Comparison of ENCODE assay signal across 10 cellular contexts in the genomic region with DNA sequence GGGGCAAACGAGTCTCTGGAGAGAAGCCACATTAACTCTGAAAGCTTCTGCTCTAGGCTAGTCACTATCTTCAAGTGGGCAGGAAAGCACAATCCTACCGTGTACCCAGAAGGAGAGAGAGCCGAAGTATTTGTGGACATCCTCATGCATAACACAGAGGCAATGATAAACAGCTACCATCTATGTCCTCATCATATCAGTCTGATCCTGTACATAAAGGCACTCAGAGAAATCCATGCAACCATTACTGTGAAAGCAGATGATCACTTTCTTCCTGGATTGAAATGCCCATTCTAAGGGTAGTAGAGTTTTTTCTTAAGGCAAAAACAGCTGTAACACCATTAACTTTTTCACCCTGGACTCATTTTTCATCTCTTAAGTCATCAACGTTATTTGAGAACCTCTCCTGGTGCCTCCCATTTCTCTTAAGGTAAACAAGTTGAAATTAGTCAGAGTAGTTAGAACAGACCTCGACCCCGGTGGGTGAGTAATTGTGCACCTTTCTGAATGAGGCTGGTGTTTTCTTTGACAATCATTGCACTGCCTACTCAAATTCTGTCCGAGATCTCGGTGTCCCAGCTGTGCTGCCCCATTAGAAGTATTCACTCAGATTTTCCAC.
DNase-seq lines count a peak whose midpoint lies in the region; ATAC-seq, FAIRE-seq and TF ChIP-seq lines count a peak whose summit lies in the region.
"Had no signal": no experiment of that assay in that cellular context is flagged by ENCODE, and none has a peak within 500 bp of the region (broad histone marks: within the 10 kb centered on the region; RNA-seq: fewer than 3 reads in every experiment).

No MANE protein-coding gene starts in this region.

- no peak for TF ChIP-seq RAD21 in HepG2 (CRISPR knock-in tag; IDR thresholded peaks at IDR 0.05)

- peak in 1 of 2 experiments; percentile 26; a peak in 2 of 4 replicates for TF ChIP-seq EP300 in HepG2 (IDR thresholded peaks at IDR 0.05; ENCODE audit: low read depth in 2 of 2, low read length in 2 of 2)
- TF ChIP-seq EP300 in HepG2 (CRISPR knock-in tag; IDR thresholded peaks at IDR 0.05; ENCODE audit: borderline replicate concordance): no peak

- POLR2A ChIA-PET in HepG2 (lab: Yijun Ruan, JAX): no interaction called here

- peak overlapping the region; percentile 35 for H3K4me3 Mint-ChIP-seq in type B pancreatic cell

- H3K4me3 ChIP-seq in HepG2 (replicated peaks in 1 of 3; ENCODE audit: insufficient read depth in 1 of 3, low read depth in 2 of 3, low read length in 3 of 3) (no peak overlapping the region), right lobe of liver (no peak overlapping the region), choroid plexus epithelial cell (ENCODE audit: low read depth, low read length) (no peak overlapping the region), dorsolateral prefrontal cortex (no peak overlapping the region), heart right ventricle (no peak overlapping the region)

- no peaks in the 10 kb centered on the region for H3K36me3 ChIP-seq in HepG2 (replicated peaks in 1 of 2; ENCODE audit: control insufficient read depth in 1 of 2, insufficient read depth in 2 of 2, low read length in 2 of 2)
- H3K36me3 ChIP-seq in right lobe of liver: no peaks in the 10 kb centered on the region
- no peaks in the 10 kb centered on the region for H3K36me3 ChIP-seq in heart right ventricle

- H3K4me2 ChIP-seq in HepG2 (ENCODE audit: low read depth, low read length): peak overlapping the region; percentile 56

- H4K20me1 ChIP-seq in HepG2 (ENCODE audit: insufficient read depth, low read length): no peaks in the 10 kb centered on the region

- H3K9me3 Mint-ChIP-seq in type B pancreatic cell: no peaks in the 10 kb centered on the region
- H3K9me3 Mint-ChIP-seq: naive B cell had no signal

- FAIRE-seq in HepG2 (lab: Jason Lieb, UNC): no peak
- FAIRE-seq in HTR-8/SVneo (lab: Jason Lieb, UNC): no peak

- CTCF ChIA-PET in HepG2 (lab: Yijun Ruan, JAX; ENCODE audit: low intra/inter-chr PET ratio, low total read pairs): no interaction called here

- no peak overlapping the region for H3K9ac ChIP-seq in HepG2 (ENCODE audit: insufficient read depth, low read depth, low read length)

- peaks cover 48% of the 10 kb centered on the region for H3K4me1 Mint-ChIP-seq in type B pancreatic cell (ENCODE audit: unreplicated experiment)

- intact Hi-C loops in HepG2 (cut with micrococcal nuclease; ENCODE audit: unreplicated experiment): no loop called here
- intact Hi-C loops in right lobe of liver (cut with DNase I): no loop called here
- intact Hi-C loops in dorsolateral prefrontal cortex (cut with DNase I): no loop called here
- intact Hi-C loops in heart right ventricle (cut with DNase I): no loop called here

- H3K27me3 ChIP-seq in HepG2 (ENCODE audit: control insufficient read depth in 1 of 2, insufficient read depth in 2 of 2, low read length in 2 of 2) (0 out of 5 replicates have a peak, but pooled peaks cover 0 to 5% of the 10 kb centered on the region in 2 experiments), right lobe of liver (no peaks in the 10 kb centered on the region), dorsolateral prefrontal cortex (peaks cover 0 to 4% (median 0%) of the 10 kb centered on the region in 45 donors), heart right ventricle (no peaks in the 10 kb centered on the region)

- H3K36me3 Mint-ChIP-seq in type B pancreatic cell: no peaks in the 10 kb centered on the region
- H3K36me3 Mint-ChIP-seq: naive B cell had no signal

- H3K4me1 ChIP-seq in HepG2 (ENCODE audit: insufficient read depth, low read length) (peaks cover 63% of the 10 kb centered on the region), right lobe of liver (peaks cover 0 to 11% (median 0%) of the 10 kb centered on the region in 4 donors), heart right ventricle (peaks cover 0 to 26% (median 5%) of the 10 kb centered on the region in 9 donors)

- H3K9me3 ChIP-seq in HepG2 (ENCODE audit: low read length) (no peaks in the 10 kb centered on the region), right lobe of liver (no peaks in the 10 kb centered on the region), heart right ventricle (no peaks in the 10 kb centered on the region)
- H3K9me3 ChIP-seq: Caco-2 had no signal

- no peak overlapping the region for H2AFZ ChIP-seq in HepG2 (ENCODE audit: low read length)

- peak; percentile 71 for ATAC-seq in HepG2
- no peak for ATAC-seq in right lobe of liver
- ATAC-seq in GM18909 (IDR thresholded peaks at IDR 0.05; ENCODE audit: poor library complexity, unreplicated experiment): no peak
- no peak for ATAC-seq in heart right ventricle

- in situ Hi-C loops in HepG2 (cut with HindIII; ENCODE audit: extremely low pct_ligation_motif_present, low pct_unique_long_range_greater_than_20kb): no loop called here

- no TSS peak for BruUV-seq in HepG2 (replicated peaks; lab: Mats Ljungman, UMichigan)

- TF ChIP-seq POLR2A in HepG2 (IDR thresholded peaks at IDR 0.05; ENCODE audit: insufficient read depth in 1 of 2, low read depth in 2 of 2, low read length in 2 of 2): no peak
- TF ChIP-seq POLR2A in right lobe of liver (IDR thresholded peaks at IDR 0.05): no peak

- H3K27me3 Mint-ChIP-seq in type B pancreatic cell: peaks cover 4% of the 10 kb centered on the region

- 0% methylated on average over 5 of the region's 8 CpGs for WGBS in HepG2 (ENCODE audit: low lambda C conversion rate)
- WGBS in right lobe of liver (ENCODE audit: insufficient coverage, low coverage, low lambda C conversion rate, missing lambda C conversion rate): 66% methylated on average over 7 of the region's 8 CpGs
- WGBS in heart right ventricle, 2 donors: 86 to 90% methylated on average over 8 of the region's 8 CpGs

- H3K27ac Mint-ChIP-seq in type B pancreatic cell: peak overlapping the region; percentile 67

- TF ChIP-seq CTCF in HepG2 (CRISPR knock-in tag; IDR thresholded peaks at IDR 0.05) (no peak), right lobe of liver (IDR thresholded peaks at IDR 0.05) (no peak), choroid plexus epithelial cell (conservative IDR thresholded peaks at IDR 0.05; ENCODE audit: low read depth, low read length) (no peak), type B pancreatic cell (conservative IDR thresholded peaks at IDR 0.05) (no peak), dorsolateral prefrontal cortex (IDR thresholded peaks at IDR 0.05 in 54 of 56, conservative IDR thresholded peaks at IDR 0.05 in 2 of 56; ENCODE audit: low read depth in 1 of 56, partially characterized antibody in 56 of 56) (no peak), heart right ventricle (IDR thresholded peaks at IDR 0.05) (no peak)

- no peaks in the 10 kb centered on the region for H3K79me2 ChIP-seq in HepG2 (ENCODE audit: insufficient read depth, low read length)

- peak; percentile 53 for DNase-seq in HepG2 (ENCODE audit: low spot score)
- no peak for DNase-seq in right lobe of liver
- DNase-seq in HTR-8/SVneo (ENCODE audit: insufficient read length, low spot score): peak; percentile 34
- peak; percentile 89 for DNase-seq in choroid plexus epithelial cell (ENCODE audit: low read depth)
- DNase-seq in type B pancreatic cell (ENCODE audit: extremely low spot score, unreplicated experiment): no peak
- DNase-seq in dorsolateral prefrontal cortex: no peak
- no peak for DNase-seq in heart right ventricle
- DNase-seq: Caco-2, naive B cell had no signal

- H3K27ac ChIP-seq in HepG2 (ENCODE audit: extremely low read length, insufficient read depth, low read length) (no peak overlapping the region), right lobe of liver (no peak overlapping the region), dorsolateral prefrontal cortex (no peak overlapping the region), heart right ventricle (no peak overlapping the region)

TF ChIP-seq in HepG2, 621 proteins besides CTCF, POLR2A, EP300 and RAD21 (continues in another document):
- TF ChIP-seq ZBTB37 (CRISPR knock-in tag; IDR thresholded peaks at IDR 0.05) (no peak), THAP8 (CRISPR knock-in tag; IDR thresholded peaks at IDR 0.05; ENCODE audit: borderline replicate concordance) (no peak), TBX3 (IDR thresholded peaks at IDR 0.05; ENCODE audit: borderline replicate concordance) (peak; percentile 61; the same call in 1 of the 2 replicates), SAP130 (CRISPR knock-in tag; IDR thresholded peaks at IDR 0.05; ENCODE audit: low read depth) (peak; percentile 35), ZNF3 (CRISPR knock-in tag; IDR thresholded peaks at IDR 0.05) (no peak), HMG20A (CRISPR knock-in tag; IDR thresholded peaks at IDR 0.05; ENCODE audit: borderline replicate concordance) (peak; percentile 28; the same call in 1 of the 2 replicates), SNRNP70 (IDR thresholded peaks at IDR 0.05; ENCODE audit: low read depth, low read length) (no peak), FOSL2 (CRISPR knock-in tag; IDR thresholded peaks at IDR 0.05) (peak; percentile 53), GFI1 (CRISPR knock-in tag; IDR thresholded peaks at IDR 0.05; ENCODE audit: borderline replicate concordance) (no peak), KLF6 (CRISPR knock-in tag; IDR thresholded peaks at IDR 0.05) (no peak), FOXO1 (CRISPR knock-in tag; IDR thresholded peaks at IDR 0.05) (no peak; the same call in 1 of the 2 replicates), LCORL (IDR thresholded peaks at IDR 0.05) (no peak), LCORL (CRISPR knock-in tag; IDR thresholded peaks at IDR 0.05) (peak; percentile 40; the same call in 1 of the 2 replicates), SP5 (CRISPR knock-in tag; IDR thresholded peaks at IDR 0.05; ENCODE audit: borderline replicate concordance, low read depth) (0 out of 2 replicates have a peak, but pooled peaks have one; percentile 34), SOX5 (CRISPR knock-in tag; IDR thresholded peaks at IDR 0.05; ENCODE audit: borderline replicate concordance) (0 out of 2 replicates have a peak, but pooled peaks have one; percentile 21)

Comparison
In these comparisons a context has a peak if more than half of its experiments do, and no peak if none do; other contexts are left out.
1. DNase-seq: peak in HepG2 (single experiment), HTR-8/SVneo (single experiment) and choroid plexus epithelial cell (single experiment); none in right lobe of liver (0 of 3), type B pancreatic cell (single experiment), dorsolateral prefrontal cortex (0 of 10) and heart right ventricle (0 of 2).